Comparison of ENCODE assay signal across 21 cellular contexts in genomic region chr6:142353690-142354089, GRCh38. TPM values are rescaled to one million over a fixed set of nuclear protein-coding genes. Genes with fewer than 3 reads are reported as not detected.
DNase-seq lines count a peak whose midpoint lies in the region; ATAC-seq and TF ChIP-seq lines count a peak whose summit lies in the region.
"Had no signal": no experiment of that assay in that cellular context is flagged by ENCODE, and none has a peak within 500 bp of the region (broad histone marks: within the 10 kb centered on the region; RNA-seq: fewer than 3 reads in every experiment).

No MANE protein-coding gene starts in this region.

- DNase-seq in COLO829 (ENCODE audit: low spot score) (peak; percentile 86), inferior parietal cortex (ENCODE audit: extremely low spot score) (peak; percentile 42), sciatic nerve (ENCODE audit: low spot score) (no peak), NCI-H526 treated with DMSO at 0.1 percent for 48 hours (lab: John Stamatoyannopoulos, UW) (no peak), Kasumi-1 (lab: John Stamatoyannopoulos, UW) (no peak)
- DNase-seq in activated naive CD4-positive, alpha-beta T cell treated with anti-CD3 and anti-CD28 coated beads, Interleukin-2, amount 50 U/mL, for 72 hours (ENCODE audit: low spot score in 2 of 2): no peak
- no peak for DNase-seq in activated naive CD4-positive, alpha-beta T cell (lab: John Stamatoyannopoulos, UW)
- DNase-seq: Caco-2; CD4-positive, CD25-positive, alpha-beta regulatory T cell; DMS 273 treated with DMSO at 0.1 percent for 48 hours; DMS79 treated with DMSO at 0.1 percent for 48 hours; GM23248; H9; NCI-H1105; NCI-H146; NCI-H2029 treated with DMSO at 0.1 percent for 48 hours; NCI-H226; NCI-H510A treated with DMSO at 0.1 percent for 48 hours; Right ventricle myocardium superior had no signal

- intact Hi-C loops in sciatic nerve (cut with DNase I): no loop called here

- no peaks in the 10 kb centered on the region for H3K36me3 Mint-ChIP-seq in activated naive CD4-positive, alpha-beta T cell treated with anti-CD3 and anti-CD28 coated beads, Interleukin-2, amount 50 U/mL, for 72 hours
- H3K36me3 Mint-ChIP-seq: CD4-positive, CD25-positive, alpha-beta regulatory T cell had no signal

- peak; percentile 6; the same call in 2 of the 3 replicates for ATAC-seq in SK-N-SH treated with all-trans-retinoic acid at 6 μM for 48 hours
- ATAC-seq in sciatic nerve: peak; percentile 53
- no peak for ATAC-seq in activated naive CD4-positive, alpha-beta T cell treated with anti-CD3 and anti-CD28 coated beads, Interleukin-2, amount 50 U/mL, for 72 hours

- H3K27ac Mint-ChIP-seq in activated naive CD4-positive, alpha-beta T cell treated with anti-CD3 and anti-CD28 coated beads, Interleukin-2, amount 50 U/mL, for 72 hours: no peak overlapping the region
- H3K27ac Mint-ChIP-seq: CD4-positive, CD25-positive, alpha-beta regulatory T cell; H9 had no signal

- peaks cover 4% of the 10 kb centered on the region in 2 donors for H3K9me3 Mint-ChIP-seq in activated naive CD4-positive, alpha-beta T cell treated with anti-CD3 and anti-CD28 coated beads, Interleukin-2, amount 50 U/mL, for 72 hours

TF ChIP-seq in SK-N-SH treated with all-trans-retinoic acid at 6 μM for 48 hours, 23 proteins besides CTCF, POLR2A, EP300 and RAD21:
- TF ChIP-seq TSHZ2 (CRISPR knock-in tag; IDR thresholded peaks at IDR 0.05): no peak

RNA-seq across cellular contexts. Expression of gene ADGRG6, which starts 51.9 kb away (rescaled TPM):
- total RNA-seq in sciatic nerve: 57.4 TPM
- total RNA-seq in activated naive CD4-positive, alpha-beta T cell treated with anti-CD3 and anti-CD28 coated beads, Interleukin-2, amount 50 U/mL, for 72 hours: 1 to 10 TPM; 1.0 to 2.7 TPM
- total RNA-seq: OCI-LY7 had no signal

Comparison
In these comparisons a context has a peak if more than half of its experiments do, and no peak if none do; other contexts are left out.
1. DNase-seq: peak in COLO829 (single experiment) and inferior parietal cortex (single experiment); none in sciatic nerve (single experiment), NCI-H526 treated with DMSO at 0.1 percent for 48 hours (single experiment), activated naive CD4-positive, alpha-beta T cell treated with anti-CD3 and anti-CD28 coated beads, Interleukin-2, amount 50 U/mL, for 72 hours (0 of 2), activated naive CD4-positive, alpha-beta T cell (0 of 4) and Kasumi-1 (0 of 2).
2. ATAC-seq: peak in SK-N-SH treated with all-trans-retinoic acid at 6 μM for 48 hours (single experiment) and sciatic nerve (single experiment); none in activated naive CD4-positive, alpha-beta T cell treated with anti-CD3 and anti-CD28 coated beads, Interleukin-2, amount 50 U/mL, for 72 hours (0 of 2).
3. RNA of gene ADGRG6, which starts 51.9 kb away (total RNA-seq): 57.4 TPM in sciatic nerve (single experiment); 1.0 to 2.7 TPM in activated naive CD4-positive, alpha-beta T cell treated with anti-CD3 and anti-CD28 coated beads, Interleukin-2, amount 50 U/mL, for 72 hours; every median in the first group is over 10 times any median in the second.